10 cellular contexts compared by ENCODE assay signal in genomic region chr4:20428410-20429160, GRCh38.
A peak's percentile ranks its signal among the peaks of the same experiment; 100 is the strongest.
DNase-seq lines count a peak whose midpoint lies in the region; ATAC-seq and TF ChIP-seq lines count a peak whose summit lies in the region.
"Had no signal": no experiment of that assay in that cellular context is flagged by ENCODE, and none has a peak within 500 bp of the region (broad histone marks: within the 10 kb centered on the region; RNA-seq: fewer than 3 reads in every experiment).

No MANE protein-coding gene starts in this region.

- TF ChIP-seq EP300 in SK-N-SH (IDR thresholded peaks at IDR 0.05; ENCODE audit: borderline replicate concordance in 1 of 2, low read depth in 1 of 2, low read length in 1 of 2): no peak

- H3K27ac ChIP-seq in SK-N-SH (ENCODE audit: low read depth in 2 of 2, low read length in 1 of 2): no peak overlapping the region
- H3K27ac ChIP-seq in CD4-positive, alpha-beta T cell (ENCODE audit: low read depth, low read length): no peak overlapping the region

- no peak overlapping the region for H3K4me3 Mint-ChIP-seq in CD4-positive, alpha-beta T cell
- H3K4me3 Mint-ChIP-seq: activated CD4-positive, alpha-beta memory T cell treated with anti-CD3 and anti-CD28 coated beads for 36 hours had no signal

- no peak overlapping the region for H2AFZ ChIP-seq in SK-N-SH (ENCODE audit: low read depth)

- H3K4me1 ChIP-seq in SK-N-SH (ENCODE audit: control insufficient read depth in 1 of 2, insufficient read depth in 2 of 2, low read depth in 1 of 2, low read length in 1 of 2): peaks cover 3 to 18% of the 10 kb centered on the region in 2 experiments; a peak in 3 of 4 replicates

- H4K20me1 ChIP-seq in SK-N-SH (ENCODE audit: insufficient read depth): no peaks in the 10 kb centered on the region; the same call in 1 of the 2 replicates

- H3K27ac Mint-ChIP-seq in CD4-positive, alpha-beta T cell: no peak overlapping the region
- H3K27ac Mint-ChIP-seq: activated CD4-positive, alpha-beta memory T cell treated with anti-CD3 and anti-CD28 coated beads for 36 hours had no signal

- TF ChIP-seq CTCF in SK-N-SH (IDR thresholded peaks at IDR 0.05) (peak; percentile 52), kidney epithelial cell (IDR thresholded peaks at IDR 0.05; ENCODE audit: insufficient read depth, low read length, poor library complexity, severe bottlenecking) (peak; percentile 13)
- TF ChIP-seq CTCF in CD4-positive, alpha-beta T cell (IDR thresholded peaks at IDR 0.05): no peak

- no peaks in the 10 kb centered on the region for H3K27me3 Mint-ChIP-seq in CD4-positive, alpha-beta T cell

- ATAC-seq in GM21786 (IDR thresholded peaks at IDR 0.05; ENCODE audit: unreplicated experiment) (peak; percentile 51), HG03571 (IDR thresholded peaks at IDR 0.05; ENCODE audit: unreplicated experiment) (no peak), HG03460 (IDR thresholded peaks at IDR 0.05; ENCODE audit: unreplicated experiment) (no peak)
- no peak for ATAC-seq in CD4-positive, alpha-beta T cell (ENCODE audit: poor library complexity)

- H3K4me2 ChIP-seq in SK-N-SH: no peak overlapping the region

- H3F3A ChIP-seq in SK-N-SH (replicated peaks; ENCODE audit: insufficient read depth): no peaks in the 10 kb centered on the region

- no peaks in the 10 kb centered on the region for H3K9me3 ChIP-seq in SK-N-SH
- no peaks in the 10 kb centered on the region for H3K9me3 ChIP-seq in CD4-positive, alpha-beta T cell (ENCODE audit: control insufficient read depth, low read length)

- H3K36me3 ChIP-seq in SK-N-SH (replicated peaks in 1 of 2; ENCODE audit: control insufficient read depth in 1 of 2, insufficient read depth in 2 of 2, low read length in 1 of 2) (no peaks in the 10 kb centered on the region), kidney epithelial cell (ENCODE audit: control insufficient read depth, insufficient read depth, low read length) (no peaks in the 10 kb centered on the region)

- H3K4me3 ChIP-seq in SK-N-SH (ENCODE audit: low read depth in 2 of 2, low read length in 1 of 2) (no peak overlapping the region), kidney epithelial cell (ENCODE audit: low read depth, low read length) (no peak overlapping the region)

- peak; percentile 1 for DNase-seq in COR-L47 (lab: John Stamatoyannopoulos, UW)
- no peak for DNase-seq in SK-N-SH
- DNase-seq in kidney epithelial cell (ENCODE audit: low read depth): no peak
- DNase-seq in CD4-positive, alpha-beta T cell: no peak
- no peak for DNase-seq in mucosa of gallbladder (ENCODE audit: low spot score)
- DNase-seq: activated CD4-positive, alpha-beta memory T cell treated with anti-CD3 and anti-CD28 coated beads for 36 hours; effector memory CD4-positive, alpha-beta T cell had no signal

- peak; percentile 69 for TF ChIP-seq RAD21 in SK-N-SH (IDR thresholded peaks at IDR 0.05; ENCODE audit: low read length)

- POLR2A ChIA-PET in SK-N-SH (lab: Yijun Ruan, JAX): no interaction called here
- POLR2A ChIA-PET in CD4-positive, alpha-beta T cell (lab: Charles Lee): no interaction called here

- H3K27me3 ChIP-seq in SK-N-SH (ENCODE audit: insufficient read depth): no peaks in the 10 kb centered on the region
- H3K27me3 ChIP-seq in kidney epithelial cell (ENCODE audit: control insufficient read depth, insufficient read depth, low read length): no peaks in the 10 kb centered on the region
- H3K27me3 ChIP-seq in CD4-positive, alpha-beta T cell (ENCODE audit: control insufficient read depth, insufficient read depth, low read length): no peaks in the 10 kb centered on the region

- no peaks in the 10 kb centered on the region for H3K36me3 Mint-ChIP-seq in CD4-positive, alpha-beta T cell (ENCODE audit: low read depth)
- H3K36me3 Mint-ChIP-seq: activated CD4-positive, alpha-beta memory T cell treated with anti-CD3 and anti-CD28 coated beads for 36 hours had no signal

- H3K9ac ChIP-seq in SK-N-SH: no peak overlapping the region

- 81% methylated on average over 8 of the region's 8 CpGs for WGBS in SK-N-SH (ENCODE audit: low lambda C conversion rate)

- CTCF ChIA-PET in SK-N-SH (lab: Yijun Ruan, JAX): interaction anchor here (0.6 to 9.2 kb wide), 17 partner anchors 9 to 1202 kb away, joined by 3 to 55 read pairs (median 3); no protein-coding TSS in a partner anchor
- CTCF ChIA-PET in CD4-positive, alpha-beta T cell (lab: Charles Lee): no interaction called here

- no peaks in the 10 kb centered on the region for H3K9me2 ChIP-seq in SK-N-SH

- H3K9me3 Mint-ChIP-seq in CD4-positive, alpha-beta T cell: no peaks in the 10 kb centered on the region
- H3K9me3 Mint-ChIP-seq: activated CD4-positive, alpha-beta memory T cell treated with anti-CD3 and anti-CD28 coated beads for 36 hours had no signal

- intact Hi-C loops in CD4-positive, alpha-beta T cell (cut with DNase I, micrococcal nuclease): no loop called here

- H3K79me2 ChIP-seq in SK-N-SH (ENCODE audit: insufficient read depth): peaks cover 37% of the 10 kb centered on the region; the same call in 1 of the 2 replicates

- H3K4me1 Mint-ChIP-seq in CD4-positive, alpha-beta T cell (ENCODE audit: low read depth): no peaks in the 10 kb centered on the region

TF ChIP-seq in SK-N-SH, 30 proteins besides CTCF, POLR2A, EP300 and RAD21:
- TF ChIP-seq TEAD4 (IDR thresholded peaks at IDR 0.05; ENCODE audit: borderline replicate concordance, insufficient read depth) (no peak), SMC3 (IDR thresholded peaks at IDR 0.05; ENCODE audit: low read depth, low read length) (peak; percentile 26; the same call in 1 of the 2 replicates)
